16 cellular contexts compared by ENCODE assay signal in genomic region chr1:10897981-10898728, GRCh38.
DNase-seq lines count a peak whose midpoint lies in the region; ATAC-seq, FAIRE-seq and TF ChIP-seq lines count a peak whose summit lies in the region.
"Had no signal": no experiment of that assay in that cellular context is flagged by ENCODE, and none has a peak within 500 bp of the region (broad histone marks: within the 10 kb centered on the region; RNA-seq: fewer than 3 reads in every experiment).

No MANE protein-coding gene starts in this region.

- H3K79me2 ChIP-seq in astrocyte (ENCODE audit: insufficient read depth, low read length) = no peaks in the 10 kb centered on the region
- H3K79me2 ChIP-seq in keratinocyte (ENCODE audit: control insufficient read depth, insufficient read depth, low read length) = no peaks in the 10 kb centered on the region

- peak overlapping the region in 1 of 10 experiments; percentile 21; a peak in 1 of 20 replicates for H3K4me3 ChIP-seq in BLaER1 treated with 17β-estradiol and CSF1 and Interleukin-3, amounts not matched to agents 10 nM and 100 nM
- H3K4me3 ChIP-seq in astrocyte (ENCODE audit: insufficient read depth, low read depth, low read length) = no peak overlapping the region
- no peak overlapping the region for H3K4me3 ChIP-seq in keratinocyte (ENCODE audit: control insufficient read depth in 2 of 3, extremely low read depth in 1 of 3, insufficient read depth in 2 of 3, low read depth in 1 of 3, low read length in 3 of 3)
- H3K4me3 ChIP-seq: prostate gland had no signal

- H3K4me2 ChIP-seq in BLaER1 treated with 17β-estradiol and CSF1 and Interleukin-3, amounts not matched to agents 10 nM and 100 nM = peak overlapping the region; percentile 65 to 97 (median 86)
- H3K4me2 ChIP-seq in astrocyte (ENCODE audit: low read length) (peak overlapping the region; percentile 14), keratinocyte (ENCODE audit: control insufficient read depth, extremely low read depth, insufficient read depth, low read depth, low read length) (peak overlapping the region; percentile 96)

- peaks cover 0 to 29% (median 19%) of the 10 kb centered on the region in 11 experiments; a peak in 16 of 22 replicates for H3K27me3 ChIP-seq in BLaER1 treated with 17β-estradiol and CSF1 and Interleukin-3, amounts not matched to agents 10 nM and 100 nM
- H3K27me3 ChIP-seq in astrocyte (ENCODE audit: insufficient read depth, low read length) (no peaks in the 10 kb centered on the region), keratinocyte (ENCODE audit: control insufficient read depth, extremely low read depth, insufficient read depth, low read length) (no peaks in the 10 kb centered on the region)

- no peak for TF ChIP-seq CTCF in astrocyte (IDR thresholded peaks at IDR 0.05; ENCODE audit: insufficient read depth, low read depth, low read length)
- TF ChIP-seq CTCF in keratinocyte (optimal IDR thresholded peaks at IDR 0.05 in 1 of 3, IDR thresholded peaks at IDR 0.05 in 1 of 3, conservative IDR thresholded peaks at IDR 0.05 in 1 of 3; ENCODE audit: extremely low read depth in 1 of 3, insufficient read depth in 2 of 3, low read length in 3 of 3) = no peak

- H3K36me3 Mint-ChIP-seq in astrocyte (ENCODE audit: low read depth, unreplicated experiment) = no peaks in the 10 kb centered on the region
- no peaks in the 10 kb centered on the region for H3K36me3 Mint-ChIP-seq in activated T-cell treated with anti-CD3 and anti-CD28 coated beads, Interleukin-2, amount 50 U/mL, for 4 hours (ENCODE audit: insufficient read depth)

- no peaks in the 10 kb centered on the region for H3K36me3 ChIP-seq in BLaER1 treated with 17β-estradiol and CSF1 and Interleukin-3, amounts not matched to agents 10 nM and 100 nM
- H3K36me3 ChIP-seq in astrocyte (ENCODE audit: insufficient read depth, low read length) (no peaks in the 10 kb centered on the region), keratinocyte (ENCODE audit: control insufficient read depth in 2 of 2, extremely low read depth in 1 of 2, insufficient read depth in 2 of 2, low read length in 2 of 2) (no peaks in the 10 kb centered on the region)
- H3K36me3 ChIP-seq: prostate gland had no signal

- no peaks in the 10 kb centered on the region for H3K9me3 Mint-ChIP-seq in astrocyte (ENCODE audit: unreplicated experiment)
- no peaks in the 10 kb centered on the region for H3K9me3 Mint-ChIP-seq in activated T-cell treated with anti-CD3 and anti-CD28 coated beads, Interleukin-2, amount 50 U/mL, for 4 hours
- H3K9me3 Mint-ChIP-seq: activated T-cell treated with anti-CD3 and anti-CD28 coated beads, Interleukin-2, amount 50 U/mL, for 24 hours; stimulated activated naive CD8-positive, alpha-beta T cell treated with anti-CD3 and anti-CD28 coated beads, Interleukin-15, Interleukin-2, amounts not matched to agents 100 ng/mL and 50 ng/mL, for 24 hours had no signal

- FAIRE-seq in astrocyte (lab: Jason Lieb, UNC) = no peak
- no peak for FAIRE-seq in keratinocyte (lab: Jason Lieb, UNC)

- DNase-seq in HT1080 (ENCODE audit: low read depth) (peak; percentile 27), astrocyte (ENCODE audit: low read depth) (peak; percentile 54), keratinocyte (ENCODE audit: low read depth, low spot score) (no peak), HuH-7 (ENCODE audit: low spot score) (no peak)
- no peak for DNase-seq in activated T-cell treated with anti-CD3 and anti-CD28 coated beads, Interleukin-2, amount 50 U/mL, for 4 hours
- DNase-seq: activated CD4-positive, alpha-beta T cell treated with anti-CD3 and anti-CD28 coated beads for 1 hour; activated T-cell treated with anti-CD3 and anti-CD28 coated beads, Interleukin-2, amount 50 U/mL, for 24 hours; C1 segment of cervical spinal cord; mesenchymal stem cell; NCI-H1092; NCI-H526 treated with DMSO at 0.1 percent for 48 hours had no signal

- H3K27me3 Mint-ChIP-seq in astrocyte (ENCODE audit: low read depth, unreplicated experiment) = peaks cover 9% of the 10 kb centered on the region
- peaks cover 6% of the 10 kb centered on the region for H3K27me3 Mint-ChIP-seq in activated T-cell treated with anti-CD3 and anti-CD28 coated beads, Interleukin-2, amount 50 U/mL, for 4 hours (ENCODE audit: low read depth)
- H3K27me3 Mint-ChIP-seq: stimulated activated naive CD8-positive, alpha-beta T cell treated with anti-CD3 and anti-CD28 coated beads, Interleukin-15, Interleukin-2, amounts not matched to agents 100 ng/mL and 50 ng/mL, for 24 hours had no signal

- H3K4me3 Mint-ChIP-seq in astrocyte (ENCODE audit: unreplicated experiment) = no peak overlapping the region
- no peak overlapping the region for H3K4me3 Mint-ChIP-seq in activated T-cell treated with anti-CD3 and anti-CD28 coated beads, Interleukin-2, amount 50 U/mL, for 4 hours
- H3K4me3 Mint-ChIP-seq: activated T-cell treated with anti-CD3 and anti-CD28 coated beads, Interleukin-2, amount 50 U/mL, for 24 hours; stimulated activated naive CD8-positive, alpha-beta T cell treated with anti-CD3 and anti-CD28 coated beads, Interleukin-15, Interleukin-2, amounts not matched to agents 100 ng/mL and 50 ng/mL, for 24 hours had no signal

- H3K9me3 ChIP-seq in BLaER1 treated with 17β-estradiol and CSF1 and Interleukin-3, amounts not matched to agents 10 nM and 100 nM (replicated peaks in 1 of 11) = no peaks in the 10 kb centered on the region
- H3K9me3 ChIP-seq in astrocyte (ENCODE audit: insufficient read depth, low read depth, low read length) = no peaks in the 10 kb centered on the region
- H3K9me3 ChIP-seq in keratinocyte (ENCODE audit: control insufficient read depth, low read depth, low read length) = no peaks in the 10 kb centered on the region
- H3K9me3 ChIP-seq: prostate gland had no signal

- H2AFZ ChIP-seq in astrocyte (ENCODE audit: low read depth, low read length) = no peak overlapping the region
- H2AFZ ChIP-seq in keratinocyte (ENCODE audit: control insufficient read depth, low read length) = peak overlapping the region; percentile 9

- peaks cover 50 to 73% (median 71%) of the 10 kb centered on the region in 10 experiments for H3K4me1 ChIP-seq in BLaER1 treated with 17β-estradiol and CSF1 and Interleukin-3, amounts not matched to agents 10 nM and 100 nM
- H3K4me1 ChIP-seq in astrocyte (ENCODE audit: insufficient read depth, low read length) = peaks cover 23% of the 10 kb centered on the region
- H3K4me1 ChIP-seq in keratinocyte (ENCODE audit: control insufficient read depth, extremely low read depth, insufficient read depth, low read length) = peaks cover 41% of the 10 kb centered on the region

- peaks cover 0 to 13% (median 0%) of the 10 kb centered on the region in 11 experiments; a peak in 3 of 22 replicates for H4K20me1 ChIP-seq in BLaER1 treated with 17β-estradiol and CSF1 and Interleukin-3, amounts not matched to agents 10 nM and 100 nM
- H4K20me1 ChIP-seq in astrocyte (ENCODE audit: insufficient read depth, low read length) (no peaks in the 10 kb centered on the region), keratinocyte (ENCODE audit: control insufficient read depth, extremely low read depth, insufficient read depth, low read length) (no peaks in the 10 kb centered on the region)

- no peaks in the 10 kb centered on the region for H3K9me1 ChIP-seq in keratinocyte (ENCODE audit: control insufficient read depth, extremely low read depth, insufficient read depth, low read length)

- dilution Hi-C loops in keratinocyte (cut with MboI; ENCODE audit: extremely low pct_ligation_motif_present, low sequenced_read_pairs) = no loop called here

- peaks cover 10% of the 10 kb centered on the region for H3K4me1 Mint-ChIP-seq in astrocyte (ENCODE audit: low read depth, unreplicated experiment)
- no peaks in the 10 kb centered on the region for H3K4me1 Mint-ChIP-seq in activated T-cell treated with anti-CD3 and anti-CD28 coated beads, Interleukin-2, amount 50 U/mL, for 4 hours (ENCODE audit: low read depth)

- peak overlapping the region in 9 of 11 experiments; percentile 11 to 62 (median 56); a peak in 15 of 22 replicates for H3K9ac ChIP-seq in BLaER1 treated with 17β-estradiol and CSF1 and Interleukin-3, amounts not matched to agents 10 nM and 100 nM
- H3K9ac ChIP-seq in astrocyte (ENCODE audit: low read length) (no peak overlapping the region), keratinocyte (ENCODE audit: control insufficient read depth, extremely low read depth, insufficient read depth, low read length) (peak overlapping the region; percentile 58)

- no peak for ATAC-seq in HG02852 (IDR thresholded peaks at IDR 0.05; ENCODE audit: unreplicated experiment)
- ATAC-seq in activated T-cell treated with anti-CD3 and anti-CD28 coated beads, Interleukin-2, amount 50 U/mL, for 4 hours = no peak
- ATAC-seq in GM21825 (IDR thresholded peaks at IDR 0.05; ENCODE audit: unreplicated experiment) = no peak

- peak overlapping the region in 9 of 11 experiments; percentile 44 to 75 (median 68); a peak in 17 of 22 replicates for H3K27ac ChIP-seq in BLaER1 treated with 17β-estradiol and CSF1 and Interleukin-3, amounts not matched to agents 10 nM and 100 nM
- H3K27ac ChIP-seq in astrocyte (ENCODE audit: low read depth, low read length) = no peak overlapping the region
- peak overlapping the region; percentile 54 for H3K27ac ChIP-seq in keratinocyte (ENCODE audit: control insufficient read depth, insufficient read depth, low read length)
- H3K27ac ChIP-seq: prostate gland had no signal

- H3K27ac Mint-ChIP-seq in astrocyte (ENCODE audit: unreplicated experiment) = no peak overlapping the region
- H3K27ac Mint-ChIP-seq: activated T-cell treated with anti-CD3 and anti-CD28 coated beads, Interleukin-2, amount 50 U/mL, for 24 hours had no signal

Comparison
In these comparisons a context has a peak if more than half of its experiments do, and no peak if none do; other contexts are left out.
1. H3K4me2 ChIP-seq: peak in every context shown above with its lines; median percentile 96 in keratinocyte; 86 in BLaER1 treated with 17β-estradiol and CSF1 and Interleukin-3, amounts not matched to agents 10 nM and 100 nM; 14 in astrocyte.
2. DNase-seq: peak in HT1080 (single experiment) and astrocyte (single experiment); none in keratinocyte (single experiment), HuH-7 (single experiment) and activated T-cell treated with anti-CD3 and anti-CD28 coated beads, Interleukin-2, amount 50 U/mL, for 4 hours (single experiment).